6 cellular contexts compared by ENCODE assay signal in the genomic region with DNA sequence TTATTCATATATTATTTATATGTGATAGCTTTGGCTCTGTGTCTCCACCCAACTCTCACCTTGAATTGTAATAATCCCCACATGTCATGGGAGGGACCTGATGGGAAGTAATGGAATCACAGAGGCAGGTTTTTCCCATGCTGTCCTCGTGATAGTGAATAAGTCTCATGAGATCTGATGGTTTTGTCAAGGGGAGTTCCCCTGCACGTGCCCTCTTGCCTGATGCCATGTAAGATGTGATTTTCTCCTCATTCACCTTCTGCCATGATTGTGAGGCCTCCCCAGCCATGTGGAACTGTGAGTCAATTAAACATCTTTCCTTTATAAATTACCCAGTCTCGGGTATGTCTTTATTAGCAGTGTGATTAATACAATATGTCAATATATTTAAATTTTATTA. TPM values are rescaled to one million over a fixed set of nuclear protein-coding genes. Genes with fewer than 3 reads are reported as not detected.
"Had no signal": no experiment of that assay in that cellular context is flagged by ENCODE, and none has a peak within 500 bp of the region (broad histone marks: within the 10 kb centered on the region; RNA-seq: fewer than 3 reads in every experiment).

No MANE protein-coding gene starts in this region.

RNA-seq across cellular contexts. Expression of a gene that starts 22.9 kb away (rescaled TPM):
- total RNA-seq: dermis blood vessel endothelial cell, endothelial cell of umbilical vein, epithelial cell of proximal tubule, fibroblast of villous mesenchyme, foreskin keratinocyte, frontal cortex had no signal
